ENCODE assay signal across 3 cellular contexts in genomic region chr2:117027646-117028045, GRCh38.
"Had no signal": no experiment of that assay in that cellular context is flagged by ENCODE, and none has a peak within 500 bp of the region (broad histone marks: within the 10 kb centered on the region; RNA-seq: fewer than 3 reads in every experiment).

No MANE protein-coding gene starts in this region.

- H3K4me3 ChIP-seq: GM12878 had no signal

- ATAC-seq: GM12878 had no signal

- DNase-seq: GDM1, GF-D8 had no signal
